ENCODE assay signal across 17 cellular contexts in the genomic region with DNA sequence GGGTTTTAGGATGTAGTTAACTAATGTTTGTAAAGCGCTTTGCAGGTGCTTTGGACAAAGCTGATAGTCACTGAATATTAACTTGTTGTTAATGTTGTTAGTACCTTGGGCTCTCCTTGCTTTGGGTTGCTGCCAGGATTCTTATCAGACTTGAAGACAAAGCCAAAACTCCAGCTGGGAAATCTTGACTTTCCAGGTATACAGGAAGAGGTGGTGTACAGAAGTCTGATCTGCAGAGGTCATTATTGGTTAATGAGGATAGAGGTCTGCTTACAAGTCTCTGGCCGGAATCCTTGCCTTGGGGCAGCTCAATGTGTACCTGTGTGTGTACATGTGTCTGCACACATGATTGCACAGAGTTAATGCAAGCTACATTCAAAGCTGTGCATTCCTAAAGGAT.
DNase-seq lines count a peak whose midpoint lies in the region; FAIRE-seq and TF ChIP-seq lines count a peak whose summit lies in the region.
"Had no signal": no experiment of that assay in that cellular context is flagged by ENCODE, and none has a peak within 500 bp of the region (broad histone marks: within the 10 kb centered on the region; RNA-seq: fewer than 3 reads in every experiment).

No MANE protein-coding gene starts in this region.

- no peak overlapping the region for H3K9ac ChIP-seq in keratinocyte (ENCODE audit: control insufficient read depth, extremely low read depth, insufficient read depth, low read length)
- H3K9ac ChIP-seq: BLaER1, GM23248 had no signal

- peak; percentile 96 for DNase-seq in LNCaP clone FGC (ENCODE audit: low read depth)
- no peak for DNase-seq in keratinocyte (ENCODE audit: low read depth, low spot score)
- DNase-seq in cerebellum (ENCODE audit: low spot score) = no peak
- no peak for DNase-seq in A172 (ENCODE audit: low spot score)
- no peak for DNase-seq in middle frontal gyrus (ENCODE audit: extremely low spot score, low spot score)
- DNase-seq: CD4-positive, alpha-beta T cell; CD8-positive, alpha-beta memory T cell; DMS 273 treated with DMSO at 0.1 percent for 48 hours; DND-41; GM23248; H9 had no signal

- no peaks in the 10 kb centered on the region for H4K20me1 ChIP-seq in keratinocyte (ENCODE audit: control insufficient read depth, extremely low read depth, insufficient read depth, low read length)
- H4K20me1 ChIP-seq: BLaER1 had no signal

- no peaks in the 10 kb centered on the region for H3K36me3 ChIP-seq in keratinocyte (ENCODE audit: control insufficient read depth in 2 of 2, extremely low read depth in 1 of 2, insufficient read depth in 2 of 2, low read length in 2 of 2)
- H3K36me3 ChIP-seq: BLaER1 had no signal

- peak overlapping the region; percentile 79 for H3K27ac ChIP-seq in VCaP
- no peak overlapping the region for H3K27ac ChIP-seq in keratinocyte (ENCODE audit: control insufficient read depth, insufficient read depth, low read length)
- H3K27ac ChIP-seq: BLaER1, GM23248 had no signal

- no peak overlapping the region for H2AFZ ChIP-seq in keratinocyte (ENCODE audit: control insufficient read depth, low read length)
- H2AFZ ChIP-seq: GM23248 had no signal

- no peaks in the 10 kb centered on the region for H3K79me2 ChIP-seq in keratinocyte (ENCODE audit: control insufficient read depth, insufficient read depth, low read length)

- peak; percentile 26 for FAIRE-seq in keratinocyte (lab: Jason Lieb, UNC)
- FAIRE-seq: A204.1, D721Med, G401.6, GM12892 had no signal

- peaks cover 20% of the 10 kb centered on the region for H3K4me1 ChIP-seq in keratinocyte (ENCODE audit: control insufficient read depth, extremely low read depth, insufficient read depth, low read length)

- no peak overlapping the region for H3K4me2 ChIP-seq in keratinocyte (ENCODE audit: control insufficient read depth, extremely low read depth, insufficient read depth, low read depth, low read length)
- H3K4me2 ChIP-seq: BLaER1 had no signal

- H3K9me1 ChIP-seq in keratinocyte (ENCODE audit: control insufficient read depth, extremely low read depth, insufficient read depth, low read length) = no peaks in the 10 kb centered on the region

- dilution Hi-C loops in keratinocyte (cut with MboI; ENCODE audit: extremely low pct_ligation_motif_present, low sequenced_read_pairs) = no loop called here

- no peaks in the 10 kb centered on the region for H3K27me3 ChIP-seq in keratinocyte (ENCODE audit: control insufficient read depth, extremely low read depth, insufficient read depth, low read length)
- H3K27me3 ChIP-seq: BLaER1 had no signal

- no peak overlapping the region for H3K4me3 ChIP-seq in LNCaP clone FGC (ENCODE audit: low read depth, low read length)
- H3K4me3 ChIP-seq in keratinocyte (ENCODE audit: control insufficient read depth in 2 of 3, extremely low read depth in 1 of 3, insufficient read depth in 2 of 3, low read depth in 1 of 3, low read length in 3 of 3) = no peak overlapping the region
- H3K4me3 ChIP-seq: BLaER1, GM23248 had no signal

- 0 out of 2 replicates have a peak, but pooled peaks have one; percentile 10 for TF ChIP-seq CTCF in LNCaP clone FGC (IDR thresholded peaks at IDR 0.05; ENCODE audit: control insufficient read depth, extremely low read depth, insufficient read depth)
- no peak for TF ChIP-seq CTCF in VCaP (conservative IDR thresholded peaks at IDR 0.05)
- TF ChIP-seq CTCF in keratinocyte (optimal IDR thresholded peaks at IDR 0.05 in 1 of 3, IDR thresholded peaks at IDR 0.05 in 1 of 3, conservative IDR thresholded peaks at IDR 0.05 in 1 of 3; ENCODE audit: extremely low read depth in 1 of 3, insufficient read depth in 2 of 3, low read length in 3 of 3) = no peak

- H3K9me3 ChIP-seq in keratinocyte (ENCODE audit: control insufficient read depth, low read depth, low read length) = no peaks in the 10 kb centered on the region
